ENCODE assay signal across 15 cellular contexts in the genomic region with DNA sequence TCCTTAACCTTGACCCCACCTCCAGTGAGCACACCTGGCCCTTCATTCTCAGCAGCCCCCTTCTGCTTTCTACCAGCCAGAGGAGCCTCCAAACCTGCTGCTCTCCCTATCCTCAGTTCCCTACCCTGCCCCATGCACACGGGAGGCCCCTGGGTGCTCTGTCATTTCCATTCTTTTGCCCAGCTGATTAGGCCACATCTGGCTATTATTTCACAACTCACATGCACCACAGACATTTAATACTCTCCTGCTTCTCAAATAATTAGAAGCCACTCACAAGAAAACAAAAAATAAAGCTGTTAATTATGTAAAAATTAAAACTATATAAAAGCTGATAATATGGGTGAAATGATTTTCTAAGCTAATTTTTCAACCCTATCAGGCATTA. TPM values are rescaled to one million over a fixed set of nuclear protein-coding genes. Genes with fewer than 3 reads are reported as not detected.
"Had no signal": no experiment of that assay in that cellular context is flagged by ENCODE, and none has a peak within 500 bp of the region (broad histone marks: within the 10 kb centered on the region; RNA-seq: fewer than 3 reads in every experiment).

No MANE protein-coding gene starts in this region.

- H3K27ac ChIP-seq: heart right ventricle, left lung, right atrium auricular region, suprapubic skin, transverse colon, uterus had no signal

- H3K9me3 ChIP-seq: uterus had no signal

- ATAC-seq: activated CD8-positive, alpha-beta T cell treated with anti-CD3 and anti-CD28 coated beads, Interleukin-2, amount 10 ng/mL, durations not matched to agents 7 days and 5 days; heart right ventricle; left lung; stimulated activated naive CD8-positive, alpha-beta T cell treated with anti-CD3 and anti-CD28 coated beads, Interleukin-15, amount 100 ng/mL, for 72 hours had no signal

- H3K4me3 ChIP-seq: heart right ventricle, left lung, right atrium auricular region, suprapubic skin, transverse colon, uterus had no signal

- H3K36me3 ChIP-seq: heart right ventricle, left lung, right atrium auricular region, suprapubic skin, transverse colon, uterus had no signal

- DNase-seq: activated CD4-positive, alpha-beta T cell treated with anti-CD3 and anti-CD28 coated beads, Interleukin-2, amount 10 ng/mL, durations not matched to agents 24 days and 14 days; activated CD8-positive, alpha-beta T cell treated with anti-CD3 and anti-CD28 coated beads, Interleukin-2, amount 10 ng/mL, durations not matched to agents 7 days and 5 days; activated effector memory CD4-positive, alpha-beta T cell treated with Interleukin-2 at 50 U/mL for 16 hours; activated naive CD4-positive, alpha-beta T cell treated with anti-CD3 and anti-CD28 coated beads, Interleukin-2, amount 50 U/mL, for 16 hours; activated T-cell treated with anti-CD3 and anti-CD28 coated beads, Interleukin-2, amount 50 U/mL, for 24 hours; heart right ventricle; left lung; occipital lobe; small intestine; stimulated activated CD4-positive, alpha-beta T cell treated with anti-CD3 and anti-CD28 coated beads, Interleukin-4, amount 100 ng/mL, for 1 hour; stimulated activated naive CD8-positive, alpha-beta T cell treated with anti-CD3 and anti-CD28 coated beads, Interleukin-15, amount 100 ng/mL, for 72 hours; transverse colon; uterus had no signal

- H3K27me3 ChIP-seq: heart right ventricle, left lung, right atrium auricular region, suprapubic skin, transverse colon, uterus had no signal

- H3K4me1 ChIP-seq: heart right ventricle, left lung, right atrium auricular region, suprapubic skin, transverse colon, uterus had no signal

RNA-seq across cellular contexts. Expression of a gene that starts 50.7 kb away (rescaled TPM):
- total RNA-seq: activated CD8-positive, alpha-beta T cell treated with anti-CD3 and anti-CD28 coated beads, Interleukin-2, amount 10 ng/mL, durations not matched to agents 7 days and 5 days had no signal
